In genomic region chr11:31240340-31240904, GRCh38 we compare ENCODE assay signal across 9 cellular contexts.
DNase-seq lines count a peak whose midpoint lies in the region; ATAC-seq and TF ChIP-seq lines count a peak whose summit lies in the region.
"Had no signal": no experiment of that assay in that cellular context is flagged by ENCODE, and none has a peak within 500 bp of the region (broad histone marks: within the 10 kb centered on the region; RNA-seq: fewer than 3 reads in every experiment).

No MANE protein-coding gene starts in this region.

- no peaks in the 10 kb centered on the region for H3K36me3 ChIP-seq in lower lobe of right lung

- peak; percentile 99 for DNase-seq in DMS114 treated with DMSO at 0.1 percent for 48 hours (lab: John Stamatoyannopoulos, UW; ENCODE audit: unreplicated experiment)
- peak; percentile 15 for DNase-seq in HCEC 1CT
- DNase-seq in NCI-H526 treated with DMSO at 0.1 percent for 48 hours (lab: John Stamatoyannopoulos, UW): peak; percentile 68
- peak; percentile 70 for DNase-seq in astrocyte of the hippocampus (ENCODE audit: low read depth, low spot score)
- no peak for DNase-seq in lower lobe of right lung
- DNase-seq in stimulated activated effector memory CD8-positive, alpha-beta T cell treated with anti-CD3 and anti-CD28 coated beads, Interleukin-12 subunit alpha, Interleukin-12 subunit beta, amount 100 ng/mL, for 72 hours (ENCODE audit: low spot score in 2 of 2): no peak
- DNase-seq in islet precursor cell: no peak

- H3K4me1 ChIP-seq in lower lobe of right lung: no peaks in the 10 kb centered on the region

- intact Hi-C loops in lower lobe of right lung (cut with DNase I): no loop called here

- H3K36me3 Mint-ChIP-seq in stimulated activated effector memory CD8-positive, alpha-beta T cell treated with anti-CD3 and anti-CD28 coated beads, Interleukin-12 subunit alpha, Interleukin-12 subunit beta, amount 100 ng/mL, for 72 hours: no peaks in the 10 kb centered on the region

- H3K27ac ChIP-seq in lower lobe of right lung: no peak overlapping the region

- no peaks in the 10 kb centered on the region for H3K9me3 ChIP-seq in lower lobe of right lung

- H3K27ac Mint-ChIP-seq in stimulated activated effector memory CD8-positive, alpha-beta T cell treated with anti-CD3 and anti-CD28 coated beads, Interleukin-12 subunit alpha, Interleukin-12 subunit beta, amount 100 ng/mL, for 72 hours: no peak overlapping the region

- H3K4me3 Mint-ChIP-seq in stimulated activated effector memory CD8-positive, alpha-beta T cell treated with anti-CD3 and anti-CD28 coated beads, Interleukin-12 subunit alpha, Interleukin-12 subunit beta, amount 100 ng/mL, for 72 hours: no peak overlapping the region

- no peaks in the 10 kb centered on the region for H3K4me1 Mint-ChIP-seq in stimulated activated effector memory CD8-positive, alpha-beta T cell treated with anti-CD3 and anti-CD28 coated beads, Interleukin-12 subunit alpha, Interleukin-12 subunit beta, amount 100 ng/mL, for 72 hours

- H3K27me3 ChIP-seq in lower lobe of right lung (ENCODE audit: low read depth): no peaks in the 10 kb centered on the region

- H3K9me3 Mint-ChIP-seq in stimulated activated effector memory CD8-positive, alpha-beta T cell treated with anti-CD3 and anti-CD28 coated beads, Interleukin-12 subunit alpha, Interleukin-12 subunit beta, amount 100 ng/mL, for 72 hours: no peaks in the 10 kb centered on the region

- ATAC-seq in lower lobe of right lung (no peak), HG03095 (IDR thresholded peaks at IDR 0.05; ENCODE audit: unreplicated experiment) (no peak)
- ATAC-seq in stimulated activated effector memory CD8-positive, alpha-beta T cell treated with anti-CD3 and anti-CD28 coated beads, Interleukin-12 subunit alpha, Interleukin-12 subunit beta, amount 100 ng/mL, for 72 hours: no peak

- no peak overlapping the region for H3K4me3 ChIP-seq in lower lobe of right lung
- H3K4me3 ChIP-seq: lung had no signal

- peak; percentile 45 for TF ChIP-seq CTCF in lower lobe of right lung (IDR thresholded peaks at IDR 0.05)

Comparison
In these comparisons a context has a peak if more than half of its experiments do, and no peak if none do; other contexts are left out.
1. DNase-seq: peak in DMS114 treated with DMSO at 0.1 percent for 48 hours (single experiment), HCEC 1CT (single experiment), NCI-H526 treated with DMSO at 0.1 percent for 48 hours (single experiment) and astrocyte of the hippocampus (single experiment); none in lower lobe of right lung (single experiment), stimulated activated effector memory CD8-positive, alpha-beta T cell treated with anti-CD3 and anti-CD28 coated beads, Interleukin-12 subunit alpha, Interleukin-12 subunit beta, amount 100 ng/mL, for 72 hours (0 of 2) and islet precursor cell (single experiment).